Comparison of ENCODE assay signal across 29 cellular contexts in the genomic region with DNA sequence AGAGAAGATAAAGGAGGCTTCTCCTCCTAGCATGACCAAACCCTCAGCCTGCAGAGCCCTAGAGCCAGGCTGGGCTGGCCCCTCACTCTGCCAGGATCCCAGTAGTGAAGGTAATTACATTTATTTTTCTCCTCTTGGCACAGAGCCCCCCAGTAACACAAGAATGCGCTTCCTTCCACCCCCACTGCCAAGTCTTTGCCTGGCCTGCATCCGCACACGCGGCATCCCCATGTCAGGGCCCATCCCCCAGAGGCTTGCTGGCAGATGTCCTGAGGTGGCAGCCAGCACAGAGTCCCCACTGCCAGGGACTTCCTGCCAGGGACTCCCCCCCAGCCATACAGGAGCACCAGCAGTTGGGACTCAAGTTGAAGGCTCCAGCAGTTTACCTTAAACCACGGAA. TPM values are rescaled to one million over a fixed set of nuclear protein-coding genes. Genes with fewer than 3 reads are reported as not detected.
A peak's percentile ranks its signal among the peaks of the same experiment; 100 is the strongest.
DNase-seq lines count a peak whose midpoint lies in the region; TF ChIP-seq lines count a peak whose summit lies in the region.
"Had no signal": no experiment of that assay in that cellular context is flagged by ENCODE, and none has a peak within 500 bp of the region (broad histone marks: within the 10 kb centered on the region; RNA-seq: fewer than 3 reads in every experiment).

No MANE protein-coding gene starts in this region.

- H4K20me1 ChIP-seq in GM23248 (ENCODE audit: insufficient read depth), result no peaks in the 10 kb centered on the region

- no peak overlapping the region for H3K4me3 ChIP-seq in sigmoid colon
- no peak overlapping the region for H3K4me3 ChIP-seq in GM23248
- H3K4me3 ChIP-seq: cardiac muscle cell, left ventricle myocardium inferior, tibial nerve had no signal

- no peaks in the 10 kb centered on the region for H3K27me3 ChIP-seq in sigmoid colon
- H3K27me3 ChIP-seq in GM23248 (replicated peaks; ENCODE audit: insufficient read depth), result peaks cover 20% of the 10 kb centered on the region
- H3K27me3 ChIP-seq: cardiac muscle cell, tibial nerve had no signal

- no peak overlapping the region for H3K4me2 ChIP-seq in GM23248 (ENCODE audit: unreplicated experiment)

- H3K27ac ChIP-seq in sigmoid colon (no peak overlapping the region), GM23248 (no peak overlapping the region)
- H3K27ac ChIP-seq: cardiac muscle cell, left ventricle myocardium inferior, neutrophil, RWPE1, tibial nerve had no signal

- no peaks in the 10 kb centered on the region for H3K36me3 ChIP-seq in sigmoid colon
- no peaks in the 10 kb centered on the region for H3K36me3 ChIP-seq in GM23248 (ENCODE audit: low read depth)
- H3K36me3 ChIP-seq: cardiac muscle cell, left ventricle myocardium inferior, neutrophil, tibial nerve had no signal

- no peaks in the 10 kb centered on the region for H3F3A ChIP-seq in GM23248 (ENCODE audit: insufficient read depth)

- H3K4me1 ChIP-seq in sigmoid colon (no peaks in the 10 kb centered on the region), GM23248 (ENCODE audit: insufficient read depth) (no peaks in the 10 kb centered on the region)
- H3K4me1 ChIP-seq: Caco-2, left ventricle myocardium inferior, tibial nerve had no signal

- H2AFZ ChIP-seq in GM23248, result no peak overlapping the region

- 68 to 87% methylated on average over 5 of the region's 5 CpGs for WGBS in sigmoid colon, 2 donors
- whole genome bisulfite sequencing in GM23248 (ENCODE audit: low coverage in 1 of 2, low lambda C conversion rate in 2 of 2, missing lambda C conversion rate in 2 of 2), 2 experiments, result 21 to 37% methylated on average over 5 of the region's 5 CpGs

- H3K9ac ChIP-seq in GM23248, result no peak overlapping the region

- in situ Hi-C loops in GM23248 (cut with MboI), result no loop called here

- TF ChIP-seq CTCF in sigmoid colon (IDR thresholded peaks at IDR 0.05), result no peak

- intact Hi-C loops in sigmoid colon (cut with DNase I), result no loop called here

- no peak for TF ChIP-seq EP300 in sigmoid colon (IDR thresholded peaks at IDR 0.05)

- no peaks in the 10 kb centered on the region for H3K9me3 ChIP-seq in sigmoid colon
- no peaks in the 10 kb centered on the region for H3K9me3 ChIP-seq in GM23248 (ENCODE audit: low read depth)
- H3K9me3 ChIP-seq: Caco-2, left ventricle myocardium inferior, neutrophil, tibial nerve had no signal

- TF ChIP-seq POLR2A in sigmoid colon (IDR thresholded peaks at IDR 0.05), result no peak

- DNase-seq in NCI-H1092 (lab: John Stamatoyannopoulos, UW), result peak; percentile 35
- peak; percentile 73 for DNase-seq in NCI-H2171 treated with DMSO at 0.1 percent for 48 hours (lab: John Stamatoyannopoulos, UW)
- DNase-seq in cerebellar cortex (ENCODE audit: low spot score), result peak; percentile 86
- DNase-seq in sigmoid colon, result peak; percentile 38
- DNase-seq in GM23248, result no peak
- no peak for DNase-seq in NCI-H526 treated with DMSO at 0.1 percent for 48 hours (lab: John Stamatoyannopoulos, UW)
- no peak for DNase-seq in HCEC 1CT
- DNase-seq: activated CD4-positive, alpha-beta T cell treated with anti-CD3 and anti-CD28 coated beads, Interleukin-2, amount 50 U/mL, for 48 hours; activated gamma-delta T cell treated with Interleukin-2 at 50 U/mL for 16 hours; activated naive CD8-positive, alpha-beta T cell treated with anti-CD3 and anti-CD28 coated beads, Interleukin-2, amount 10 ng/mL, durations not matched to agents 7 days and 5 days; activated T-cell treated with anti-CD3 and anti-CD28 coated beads, Interleukin-2, amount 50 U/mL, for 48 hours; Caco-2; cortex of kidney; DND-41; HFFc6; left ventricle myocardium inferior; MV-4-11; naive B cell; NCI-H2029; NCI-H345; OCI-M1; stimulated activated CD4-positive, alpha-beta T cell treated with anti-CD3 and anti-CD28 coated beads, Interleukin-4, amount 100 ng/mL, for 24 hours; T-helper 17 cell had no signal

- no peaks in the 10 kb centered on the region for H3K9me2 ChIP-seq in GM23248 (ENCODE audit: insufficient read depth)

- H3K79me2 ChIP-seq in GM23248 (ENCODE audit: insufficient read depth), result no peaks in the 10 kb centered on the region

RNA-seq across cellular contexts. Expression of gene MEGF11, which starts 41.1 kb away (rescaled TPM):
- not detected for total RNA-seq in sigmoid colon
- polyA plus RNA-seq in sigmoid colon, result under 1 TPM in 1 of 3 donors, not detected in 2; 0.04 TPM
- total RNA-seq in GM23248 (2014; rRNA removed; shearing (Covaris generic)), result not detected in 2 replicates
- polyA plus RNA-seq in GM23248 (2016; fragmentation: Nextera tagmentation; extraction: Ambion mirVana), result 0.14 and 0.23 TPM in 2 replicates
- total RNA-seq: activated naive CD8-positive, alpha-beta T cell treated with anti-CD3 and anti-CD28 coated beads, Interleukin-2, amount 10 ng/mL, durations not matched to agents 7 days and 5 days; aorta; HFFc6; left ventricle myocardium inferior; T-helper 17 cell had no signal
- polyA plus RNA-seq: aorta, cardiac muscle cell, esophagus had no signal

Comparison
In these comparisons a context has a peak if more than half of its experiments do, and no peak if none do; other contexts are left out.
1. DNase-seq: peak in NCI-H1092 (single experiment), NCI-H2171 treated with DMSO at 0.1 percent for 48 hours (single experiment), cerebellar cortex (single experiment) and sigmoid colon (single experiment); none in GM23248 (single experiment), NCI-H526 treated with DMSO at 0.1 percent for 48 hours (single experiment) and HCEC 1CT (single experiment).